17 cellular contexts compared by ENCODE assay signal in the genomic region with DNA sequence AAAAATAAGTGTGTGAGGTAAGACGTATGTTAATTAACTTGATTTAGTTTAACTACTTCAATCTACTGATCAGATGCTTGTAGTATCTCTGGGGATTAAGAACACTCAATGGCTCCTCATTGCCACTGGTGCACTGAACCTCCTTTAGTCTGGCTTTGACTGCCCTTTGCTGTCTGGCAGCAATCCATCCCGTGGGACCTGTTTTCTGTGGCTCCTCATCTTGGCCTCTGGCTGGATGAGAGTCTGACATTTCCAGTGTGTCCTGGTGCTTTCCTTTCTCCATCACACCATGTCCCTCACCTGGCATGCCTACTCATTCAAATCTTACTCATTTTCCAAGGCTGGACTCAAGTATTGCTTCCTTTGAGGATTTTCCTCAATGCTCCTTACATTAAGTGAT.
A peak's percentile ranks its signal among the peaks of the same experiment; 100 is the strongest.
DNase-seq lines count a peak whose midpoint lies in the region; ATAC-seq and TF ChIP-seq lines count a peak whose summit lies in the region.
"Had no signal": no experiment of that assay in that cellular context is flagged by ENCODE, and none has a peak within 500 bp of the region (broad histone marks: within the 10 kb centered on the region; RNA-seq: fewer than 3 reads in every experiment).

No MANE protein-coding gene starts in this region.

- peak overlapping the region; percentile 77 for H3K27ac ChIP-seq in RWPE2 (ENCODE audit: poor library complexity, severe bottlenecking)
- H3K27ac ChIP-seq in trophoblast cell (ENCODE audit: low read depth, low read length): no peak overlapping the region
- H3K27ac ChIP-seq: BLaER1 treated with 17β-estradiol and CSF1 and Interleukin-3, amounts not matched to agents 10 nM and 100 nM; C4-2B had no signal

- TF ChIP-seq CTCF in BE2C (IDR thresholded peaks at IDR 0.05; ENCODE audit: low read depth, low read length) (no peak), RWPE2 (IDR thresholded peaks at IDR 0.05; ENCODE audit: poor library complexity, severe bottlenecking) (no peak)

- H4K12ac ChIP-seq in trophoblast cell (ENCODE audit: low read depth, low read length): no peak overlapping the region

- H4K8ac ChIP-seq in trophoblast cell (ENCODE audit: low read depth, low read length): no peak overlapping the region

- intact Hi-C loops in left colon (cut with DNase I, micrococcal nuclease): no loop called here

- no peak overlapping the region for H3K18ac ChIP-seq in trophoblast cell (ENCODE audit: low read length)

- H3K4me3 ChIP-seq in BE2C (ENCODE audit: low read depth, low read length) (no peak overlapping the region), RWPE2 (ENCODE audit: severe bottlenecking) (no peak overlapping the region), trophoblast cell (ENCODE audit: low read depth, low read length) (no peak overlapping the region)
- H3K4me3 ChIP-seq: BLaER1 treated with 17β-estradiol and CSF1 and Interleukin-3, amounts not matched to agents 10 nM and 100 nM had no signal

- no peak overlapping the region for H2AFZ ChIP-seq in trophoblast cell (ENCODE audit: insufficient read depth, low read length, poor library complexity)

- no peaks in the 10 kb centered on the region for H3K36me3 ChIP-seq in BE2C
- no peaks in the 10 kb centered on the region for H3K36me3 ChIP-seq in RWPE2 (ENCODE audit: low read depth)
- H3K36me3 ChIP-seq in trophoblast cell (ENCODE audit: control insufficient read depth in 1 of 2, insufficient read depth in 2 of 2, low read length in 2 of 2): no peaks in the 10 kb centered on the region
- H3K36me3 ChIP-seq: BLaER1 treated with 17β-estradiol and CSF1 and Interleukin-3, amounts not matched to agents 10 nM and 100 nM had no signal

- H3K4me1 ChIP-seq in BE2C: peaks cover 3% of the 10 kb centered on the region; the same call in 1 of the 2 replicates
- peaks cover 9% of the 10 kb centered on the region for H3K4me1 ChIP-seq in RWPE2 (ENCODE audit: insufficient read depth, poor library complexity, severe bottlenecking)
- H3K4me1 ChIP-seq in trophoblast cell (ENCODE audit: control insufficient read depth in 1 of 2, insufficient read depth in 2 of 2, low read length in 2 of 2): no peaks in the 10 kb centered on the region

- no peak overlapping the region for H2AK5ac ChIP-seq in trophoblast cell (ENCODE audit: low read length)

- H3K4me2 ChIP-seq in trophoblast cell (ENCODE audit: low read length): no peak overlapping the region
- H3K4me2 ChIP-seq: BLaER1 treated with 17β-estradiol and CSF1 and Interleukin-3, amounts not matched to agents 10 nM and 100 nM had no signal

- ATAC-seq in RWPE2 (ENCODE audit: low read depth): no peak
- no peak for ATAC-seq in left colon
- ATAC-seq in left lobe of liver: no peak
- ATAC-seq: CD8-positive, alpha-beta T cell had no signal

- H2BK12ac ChIP-seq in trophoblast cell (ENCODE audit: low read length): no peak overlapping the region

- DNase-seq in BE2C (peak; percentile 49), RWPE2 (ENCODE audit: low spot score) (no peak), islet precursor cell (peak; percentile 64), trophoblast cell (no peak), SK-N-DZ (ENCODE audit: low spot score) (no peak), left colon (no peak), left lobe of liver (ENCODE audit: low spot score) (no peak)
- DNase-seq: 8988T; ACHN; Caco-2; Calu3; CD4-positive, alpha-beta T cell; CD8-positive, alpha-beta T cell; DMS79 treated with DMSO at 0.1 percent for 48 hours; GF-D8 had no signal

- H3K27me3 ChIP-seq in BE2C: no peaks in the 10 kb centered on the region
- no peaks in the 10 kb centered on the region for H3K27me3 ChIP-seq in RWPE2 (ENCODE audit: insufficient read depth, poor library complexity, severe bottlenecking)
- no peaks in the 10 kb centered on the region for H3K27me3 ChIP-seq in trophoblast cell (ENCODE audit: insufficient read depth, low read length)
- H3K27me3 ChIP-seq: BLaER1 treated with 17β-estradiol and CSF1 and Interleukin-3, amounts not matched to agents 10 nM and 100 nM had no signal

- WGBS in trophoblast cell (ENCODE audit: extremely low coverage, insufficient coverage, insufficient read length): no CpG with 5 or more reads among the region's 2 CpGs

- H3K14ac ChIP-seq in trophoblast cell (ENCODE audit: low read length): no peak overlapping the region

- H4K91ac ChIP-seq in trophoblast cell (ENCODE audit: low read depth, low read length): no peak overlapping the region

- no peaks in the 10 kb centered on the region for H3K79me2 ChIP-seq in trophoblast cell (ENCODE audit: control insufficient read depth, insufficient read depth, low read length, poor library complexity)

- peak overlapping the region; percentile 68 for H3K23ac ChIP-seq in trophoblast cell (ENCODE audit: low read length)

- H3K79me1 ChIP-seq in trophoblast cell (ENCODE audit: low read length): no peaks in the 10 kb centered on the region

- H3K9me3 ChIP-seq in BE2C (no peaks in the 10 kb centered on the region), RWPE2 (ENCODE audit: severe bottlenecking) (no peaks in the 10 kb centered on the region), trophoblast cell (ENCODE audit: insufficient read depth, low read depth, low read length) (no peaks in the 10 kb centered on the region)
- H3K9me3 ChIP-seq: BLaER1 treated with 17β-estradiol and CSF1 and Interleukin-3, amounts not matched to agents 10 nM and 100 nM; Caco-2 had no signal

- H2BK120ac ChIP-seq in trophoblast cell (ENCODE audit: insufficient read depth, low read length, poor library complexity): no peak overlapping the region

- no peak overlapping the region for H2BK5ac ChIP-seq in trophoblast cell (ENCODE audit: low read depth, low read length, poor library complexity)

- no peak overlapping the region for H3K9ac ChIP-seq in trophoblast cell (ENCODE audit: low read length)
- H3K9ac ChIP-seq: BLaER1 treated with 17β-estradiol and CSF1 and Interleukin-3, amounts not matched to agents 10 nM and 100 nM had no signal

- no peak overlapping the region for H3K4ac ChIP-seq in trophoblast cell (ENCODE audit: low read depth, low read length)

Comparison
In these comparisons a context has a peak if more than half of its experiments do, and no peak if none do; other contexts are left out.
1. DNase-seq: peak in BE2C (single experiment) and islet precursor cell (single experiment); none in RWPE2 (single experiment), trophoblast cell (0 of 2), SK-N-DZ (single experiment), left colon (0 of 2) and left lobe of liver (single experiment).